Comparison of ENCODE assay signal across 8 cellular contexts in the genomic region with DNA sequence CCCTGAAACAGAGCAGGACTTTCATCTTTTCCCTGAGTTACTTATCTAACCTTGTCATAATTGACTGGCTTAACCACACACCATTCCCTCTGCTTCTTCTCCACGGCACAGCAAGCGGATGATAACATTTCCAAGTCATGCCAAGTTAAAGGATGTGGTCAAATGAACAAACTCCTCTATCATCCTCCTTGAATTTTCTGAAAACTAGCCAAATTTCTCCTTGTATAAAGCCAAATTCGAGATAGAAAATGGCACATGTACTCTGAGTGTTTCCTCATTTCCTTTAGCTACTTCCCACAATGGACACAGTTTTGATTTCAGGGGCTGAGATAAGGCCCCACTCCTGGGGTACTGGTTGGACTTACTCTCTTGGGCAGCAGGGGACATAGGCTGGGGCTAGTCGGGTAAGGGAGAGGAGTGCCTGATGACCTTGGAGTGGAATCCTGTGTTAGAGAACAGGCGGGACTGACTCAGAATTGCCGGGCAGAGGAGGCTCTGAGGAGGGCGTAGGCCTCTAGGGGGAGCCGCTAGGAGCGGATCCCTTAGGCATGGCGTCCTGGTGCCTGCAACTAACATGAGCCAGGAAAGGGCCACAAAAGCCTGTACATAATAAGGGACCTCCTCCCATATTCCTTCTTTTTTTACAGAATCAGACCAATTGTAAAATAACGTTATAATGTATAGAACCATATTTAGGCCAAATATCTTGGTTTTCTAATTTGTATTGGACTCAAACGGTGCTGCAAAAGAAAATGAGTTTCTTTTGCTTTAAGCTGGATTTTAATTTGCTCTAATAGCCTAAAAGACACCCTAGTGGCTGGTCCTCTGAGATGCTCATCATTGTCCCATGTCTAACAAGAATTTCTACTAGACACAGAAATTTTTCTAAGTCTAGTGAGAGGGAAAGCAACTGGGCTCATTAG. TPM values are rescaled to one million over a fixed set of nuclear protein-coding genes. Genes with fewer than 3 reads are reported as not detected.
DNase-seq lines count a peak whose midpoint lies in the region; ATAC-seq and TF ChIP-seq lines count a peak whose summit lies in the region.

No MANE protein-coding gene starts in this region.

- H3K4me1 Mint-ChIP-seq in activated CD4-positive, alpha-beta memory T cell treated with anti-CD3 and anti-CD28 coated beads for 36 hours (ENCODE audit: low read depth) = no peaks in the 10 kb centered on the region
- no peaks in the 10 kb centered on the region for H3K4me1 Mint-ChIP-seq in activated CD4-positive, alpha-beta memory T cell treated with anti-CD3 and anti-CD28 coated beads, Interleukin-2, amount 10 ng/mL, durations not matched to agents 7 days and 5 days

- intact Hi-C loops in activated CD4-positive, alpha-beta memory T cell treated with anti-CD3 and anti-CD28 coated beads for 36 hours (cut with micrococcal nuclease) = no loop called here
- intact Hi-C loops in testis (cut with DNase I; ENCODE audit: low total_unique reads) = no loop called here

- H3K4me3 ChIP-seq in cardiac muscle cell (no peak overlapping the region), testis (no peak overlapping the region)

- H3K36me3 ChIP-seq in cardiac muscle cell (no peaks in the 10 kb centered on the region), testis (ENCODE audit: low read depth, missing control alignments) (no peaks in the 10 kb centered on the region)

- peaks cover 15% of the 10 kb centered on the region for H3K27me3 Mint-ChIP-seq in activated CD4-positive, alpha-beta memory T cell treated with anti-CD3 and anti-CD28 coated beads for 36 hours
- H3K27me3 Mint-ChIP-seq in activated CD4-positive, alpha-beta memory T cell treated with anti-CD3 and anti-CD28 coated beads, Interleukin-2, amount 10 ng/mL, durations not matched to agents 7 days and 5 days = peaks cover 12% of the 10 kb centered on the region

- peak; percentile 17 for DNase-seq in activated CD4-positive, alpha-beta memory T cell treated with anti-CD3 and anti-CD28 coated beads for 36 hours
- no peak for DNase-seq in activated CD4-positive, alpha-beta memory T cell treated with anti-CD3 and anti-CD28 coated beads, Interleukin-2, amount 10 ng/mL, durations not matched to agents 7 days and 5 days
- DNase-seq in SHP77 treated with DMSO at 0.1 percent for 48 hours (lab: John Stamatoyannopoulos, UW) (peak; percentile 68), cardiac muscle cell (ENCODE audit: low read depth in 1 of 2, low spot score in 1 of 2) (peak; percentile 71 to 97), testis (peak; percentile 62), RWPE1 (ENCODE audit: low spot score) (no peak), inferior parietal cortex (ENCODE audit: extremely low spot score) (no peak)

- no peaks in the 10 kb centered on the region for H3K36me3 Mint-ChIP-seq in activated CD4-positive, alpha-beta memory T cell treated with anti-CD3 and anti-CD28 coated beads for 36 hours
- H3K36me3 Mint-ChIP-seq in activated CD4-positive, alpha-beta memory T cell treated with anti-CD3 and anti-CD28 coated beads, Interleukin-2, amount 10 ng/mL, durations not matched to agents 7 days and 5 days (ENCODE audit: low read depth) = no peaks in the 10 kb centered on the region

- H3K9me3 ChIP-seq in cardiac muscle cell (ENCODE audit: low read depth) (no peaks in the 10 kb centered on the region), testis (no peaks in the 10 kb centered on the region)

- POLR2A ChIA-PET in activated CD4-positive, alpha-beta memory T cell treated with anti-CD3 and anti-CD28 coated beads for 36 hours (lab: Charles Lee) = no interaction called here
- POLR2A ChIA-PET in activated CD4-positive, alpha-beta memory T cell treated with anti-CD3 and anti-CD28 coated beads, Interleukin-2, amount 10 ng/mL, durations not matched to agents 7 days and 5 days (lab: Charles Lee) = no interaction called here
- POLR2A ChIA-PET in RWPE1 (lab: Yijun Ruan, JAX; ENCODE audit: low non-redundant PET) = no interaction called here

- H3K27ac ChIP-seq in cardiac muscle cell = no peak overlapping the region
- no peak overlapping the region for H3K27ac ChIP-seq in testis
- no peak overlapping the region for H3K27ac ChIP-seq in RWPE1

- no peaks in the 10 kb centered on the region for H3K27me3 ChIP-seq in cardiac muscle cell
- H3K27me3 ChIP-seq in testis = no peaks in the 10 kb centered on the region

- CTCF ChIA-PET in activated CD4-positive, alpha-beta memory T cell treated with anti-CD3 and anti-CD28 coated beads for 36 hours (lab: Charles Lee) = no interaction called here
- CTCF ChIA-PET in activated CD4-positive, alpha-beta memory T cell treated with anti-CD3 and anti-CD28 coated beads, Interleukin-2, amount 10 ng/mL, durations not matched to agents 7 days and 5 days (lab: Charles Lee) = interaction anchor here (1.2 kb wide), 1 partner anchor 122 kb away, joined by 3 read pairs; no protein-coding TSS in a partner anchor
- CTCF ChIA-PET in RWPE1 (lab: Yijun Ruan, JAX) = interaction anchor here (0.5 to 0.6 kb wide), 2 partner anchors 1059 to 1246 kb away, joined by 3 to 5 read pairs; no protein-coding TSS in a partner anchor

- H3K4me1 ChIP-seq in cardiac muscle cell (ENCODE audit: low read depth) (no peaks in the 10 kb centered on the region), testis (no peaks in the 10 kb centered on the region)

- 39 to 41% methylated on average over 12 of the region's 12 CpGs for WGBS in testis, 2 donors

- TF ChIP-seq CTCF in cardiac muscle cell (IDR thresholded peaks at IDR 0.05; ENCODE audit: low read depth, low read length) (peak; percentile 88), testis (IDR thresholded peaks at IDR 0.05) (peak in 1 of 3 experiments; percentile 23), RWPE1 (conservative IDR thresholded peaks at IDR 0.05; ENCODE audit: low read depth) (no peak)

- no peak overlapping the region for H3K4me3 Mint-ChIP-seq in activated CD4-positive, alpha-beta memory T cell treated with anti-CD3 and anti-CD28 coated beads for 36 hours
- no peak overlapping the region for H3K4me3 Mint-ChIP-seq in activated CD4-positive, alpha-beta memory T cell treated with anti-CD3 and anti-CD28 coated beads, Interleukin-2, amount 10 ng/mL, durations not matched to agents 7 days and 5 days

- H3K9me3 Mint-ChIP-seq in activated CD4-positive, alpha-beta memory T cell treated with anti-CD3 and anti-CD28 coated beads for 36 hours = peaks cover 9% of the 10 kb centered on the region
- H3K9me3 Mint-ChIP-seq in activated CD4-positive, alpha-beta memory T cell treated with anti-CD3 and anti-CD28 coated beads, Interleukin-2, amount 10 ng/mL, durations not matched to agents 7 days and 5 days = peaks cover 8% of the 10 kb centered on the region

- no peak for ATAC-seq in HG03439 (IDR thresholded peaks at IDR 0.05; ENCODE audit: unreplicated experiment)

- TF ChIP-seq POLR2A in testis (IDR thresholded peaks at IDR 0.05) = no peak

- no peak overlapping the region for H3K27ac Mint-ChIP-seq in activated CD4-positive, alpha-beta memory T cell treated with anti-CD3 and anti-CD28 coated beads for 36 hours
- H3K27ac Mint-ChIP-seq in activated CD4-positive, alpha-beta memory T cell treated with anti-CD3 and anti-CD28 coated beads, Interleukin-2, amount 10 ng/mL, durations not matched to agents 7 days and 5 days = no peak overlapping the region

RNA-seq across cellular contexts. Expression of gene TMTC4, which starts 20.4 kb away (rescaled TPM):
- 10 to 100 TPM; 14.4 to 14.7 TPM for total RNA-seq in activated CD4-positive, alpha-beta memory T cell treated with anti-CD3 and anti-CD28 coated beads for 36 hours
- 10 to 100 TPM; 18.5 to 24.6 TPM for total RNA-seq in activated CD4-positive, alpha-beta memory T cell treated with anti-CD3 and anti-CD28 coated beads, Interleukin-2, amount 10 ng/mL, durations not matched to agents 7 days and 5 days
- total RNA-seq in cardiac muscle cell = 29.3 and 35.0 TPM in 2 replicates
- polyA plus RNA-seq in cardiac muscle cell = 25.6 and 28.1 TPM in 2 replicates
- total RNA-seq in testis = 10 to 100 TPM; 28.2 to 35.1 TPM
- 27.5 TPM for polyA plus RNA-seq in testis (ENCODE audit: insufficient read depth, low read depth, low replicate concordance)

Comparison
In these comparisons a context has a peak if more than half of its experiments do, and no peak if none do; other contexts are left out.
1. DNase-seq: peak in activated CD4-positive, alpha-beta memory T cell treated with anti-CD3 and anti-CD28 coated beads for 36 hours (single experiment), SHP77 treated with DMSO at 0.1 percent for 48 hours (single experiment), cardiac muscle cell (2 of 2) and testis (single experiment); none in activated CD4-positive, alpha-beta memory T cell treated with anti-CD3 and anti-CD28 coated beads, Interleukin-2, amount 10 ng/mL, durations not matched to agents 7 days and 5 days (single experiment), RWPE1 (single experiment) and inferior parietal cortex (single experiment).